ENCODE assay signal across 12 cellular contexts in the genomic region with DNA sequence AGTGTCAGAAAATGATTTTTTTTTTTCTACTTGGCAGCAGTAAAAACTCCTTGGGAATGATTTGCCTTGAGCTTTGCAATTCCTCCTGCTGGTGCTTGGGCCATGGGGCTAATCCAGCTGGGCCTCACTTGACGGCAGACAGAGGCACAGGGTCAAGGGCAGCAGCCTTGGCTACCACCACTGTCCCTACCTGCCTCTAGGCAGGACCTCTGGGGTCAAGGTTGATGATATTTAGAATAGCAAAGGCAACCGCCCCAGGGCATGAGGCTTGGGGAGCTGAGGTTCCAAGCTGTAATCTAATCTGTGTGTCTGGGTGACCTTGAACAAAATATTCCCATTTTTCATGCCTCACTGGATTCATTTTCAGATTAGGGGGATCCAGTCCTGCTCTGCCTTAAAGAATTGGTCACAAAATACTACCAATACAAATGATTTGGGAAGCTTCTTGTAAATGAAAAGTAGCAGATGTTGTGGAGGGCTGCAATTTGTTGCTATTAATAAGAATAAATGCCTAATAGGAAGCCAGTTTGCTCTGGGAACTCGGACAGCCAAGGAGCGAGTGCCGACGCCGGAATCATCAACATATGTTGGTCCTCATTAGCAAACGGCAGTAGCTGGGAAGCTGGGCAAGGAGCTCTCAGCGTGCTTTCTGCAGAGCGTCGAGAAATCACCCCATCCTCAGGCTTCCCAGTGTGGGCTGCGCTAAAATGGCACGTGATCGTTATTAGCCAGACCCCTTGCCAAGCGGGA.
DNase-seq lines count a peak whose midpoint lies in the region; ATAC-seq and TF ChIP-seq lines count a peak whose summit lies in the region.
"Had no signal": no experiment of that assay in that cellular context is flagged by ENCODE, and none has a peak within 500 bp of the region (broad histone marks: within the 10 kb centered on the region; RNA-seq: fewer than 3 reads in every experiment).

No MANE protein-coding gene starts in this region.

- intact Hi-C loops in ovary (cut with DNase I) (no loop called here), head of caudate nucleus (cut with DNase I) (no loop called here)

- no peaks in the 10 kb centered on the region for H3K27me3 ChIP-seq in ovary
- H3K27me3 ChIP-seq: Peyer's patch had no signal

- no peak for TF ChIP-seq EP300 in ovary (IDR thresholded peaks at IDR 0.05)

- peak; percentile 80 for DNase-seq in G401 (ENCODE audit: low spot score)
- DNase-seq in cerebellum (ENCODE audit: low spot score) = peak; percentile 63
- peak in 3 of 5 donors; percentile 24 to 58 (median 31) for DNase-seq in ovary
- DNase-seq in head of caudate nucleus = no peak
- DNase-seq: CD4-positive, alpha-beta T cell; COR-L47; NCI-H2107; NCI-H748 treated with DMSO at 0.1 percent for 48 hours; Peyer's patch had no signal

- no peak overlapping the region for H3K4me3 ChIP-seq in ovary
- H3K4me3 ChIP-seq: Peyer's patch had no signal

- no peak for TF ChIP-seq CTCF in C4-2B (conservative IDR thresholded peaks at IDR 0.05)
- TF ChIP-seq CTCF in ovary (IDR thresholded peaks at IDR 0.05) = no peak

- ATAC-seq in GM21526 (IDR thresholded peaks at IDR 0.05; ENCODE audit: low FRiP score, unreplicated experiment) (no peak), HG02588 (IDR thresholded peaks at IDR 0.05; ENCODE audit: unreplicated experiment) (no peak)

- 8 to 34% (median 11%) methylated on average over 15 of the region's 15 CpGs for WGBS in ovary, 3 donors

- no peak for TF ChIP-seq POLR2A in ovary (IDR thresholded peaks at IDR 0.05)

- H3K4me1 ChIP-seq in ovary (ENCODE audit: insufficient read depth) = peaks cover 9% of the 10 kb centered on the region

- in situ Hi-C loops in G401 (cut with HindIII; ENCODE audit: low sequenced_read_pairs) = no loop called here

- H3K36me3 ChIP-seq in ovary = no peaks in the 10 kb centered on the region
- H3K36me3 ChIP-seq: Peyer's patch had no signal

- peak overlapping the region; percentile 96 for H3K27ac ChIP-seq in C4-2B
- H3K27ac ChIP-seq in ovary = no peak overlapping the region

- H3K9me3 ChIP-seq in ovary = no peaks in the 10 kb centered on the region
- H3K9me3 ChIP-seq: Peyer's patch had no signal

Comparison
In these comparisons a context has a peak if more than half of its experiments do, and no peak if none do; other contexts are left out.
1. DNase-seq: peak in G401 (single experiment), cerebellum (single experiment) and ovary (3 of 5); none in head of caudate nucleus (0 of 42).